Comparison of ENCODE assay signal across 33 cellular contexts in genomic region chr18:22728016-22728415, GRCh38.
"Had no signal": no experiment of that assay in that cellular context is flagged by ENCODE, and none has a peak within 500 bp of the region (broad histone marks: within the 10 kb centered on the region; RNA-seq: fewer than 3 reads in every experiment).

No MANE protein-coding gene starts in this region.

- H3K4me2 ChIP-seq: KMS-11, PC-9 had no signal

- H3K4me1 Mint-ChIP-seq: activated CD4-positive, alpha-beta T cell treated with anti-CD3 and anti-CD28 coated beads, Interleukin-2, amount 10 ng/mL, durations not matched to agents 24 days and 14 days had no signal

- H3K9me3 Mint-ChIP-seq: activated CD4-positive, alpha-beta T cell treated with anti-CD3 and anti-CD28 coated beads, Interleukin-2, amount 10 ng/mL, durations not matched to agents 24 days and 14 days; activated naive CD4-positive, alpha-beta T cell treated with anti-CD3 and anti-CD28 coated beads for 36 hours; activated naive CD4-positive, alpha-beta T cell treated with anti-CD3 and anti-CD28 coated beads, Interleukin-2, amount 50 U/mL, for 72 hours; activated T-cell treated with anti-CD3 and anti-CD28 coated beads, Interleukin-2, amount 50 U/mL, for 4 hours; activated T-helper 1 cell treated with anti-CD3 and anti-CD28 coated beads, Interleukin-12 subunit alpha, Interleukin-12 subunit beta, Interleukin-2, Interleukin-4 antibody, amounts not matched to agents 30 ng/mL and 10 ng/mL and 1 ng/mL, durations not matched to agents 14 hours and 24 hours and 36 hours; T-helper 1 cell treated with Interleukin-12 subunit alpha and Interleukin-12 subunit beta and Interleukin-4 antibody, amounts not matched to agents 30 μg/mL and 1 μg/mL, for 36 hours; T-helper 2 cell treated with Interferon-gamma antibody and Interleukin-4, amounts not matched to agents 5 μg/mL and 100 μg/mL, for 36 hours had no signal

- H3K4me3 ChIP-seq: adrenal gland, body of pancreas, breast epithelium, PC-9, SJCRH30, SK-N-MC had no signal

- H3K4me3 Mint-ChIP-seq: activated CD4-positive, alpha-beta T cell treated with anti-CD3 and anti-CD28 coated beads, Interleukin-2, amount 10 ng/mL, durations not matched to agents 24 days and 14 days; activated CD8-positive, alpha-beta T cell treated with anti-CD3 and anti-CD28 coated beads, Interleukin-2, amount 10 ng/mL, durations not matched to agents 7 days and 5 days; activated naive CD4-positive, alpha-beta T cell treated with anti-CD3 and anti-CD28 coated beads for 36 hours; activated T-cell treated with anti-CD3 and anti-CD28 coated beads, Interleukin-2, amount 50 U/mL, for 4 hours; activated T-helper 1 cell treated with anti-CD3 and anti-CD28 coated beads, Interleukin-12 subunit alpha, Interleukin-12 subunit beta, Interleukin-2, Interleukin-4 antibody, amounts not matched to agents 30 ng/mL and 10 ng/mL and 1 ng/mL, durations not matched to agents 14 hours and 24 hours and 36 hours; T-helper 1 cell treated with Interleukin-12 subunit alpha and Interleukin-12 subunit beta and Interleukin-4 antibody, amounts not matched to agents 30 μg/mL and 1 μg/mL, for 36 hours; T-helper 2 cell treated with Interferon-gamma antibody and Interleukin-4, amounts not matched to agents 5 μg/mL and 100 μg/mL, for 36 hours had no signal

- H3K27me3 ChIP-seq: adrenal gland, body of pancreas, breast epithelium, SJCRH30 had no signal

- H3K9me3 ChIP-seq: adrenal gland, body of pancreas, breast epithelium, SJCRH30 had no signal

- H3K36me3 ChIP-seq: adrenal gland, breast epithelium, SJCRH30 had no signal

- ATAC-seq: activated CD8-positive, alpha-beta T cell treated with anti-CD3 and anti-CD28 coated beads, Interleukin-2, amount 10 ng/mL, durations not matched to agents 7 days and 5 days; activated naive CD4-positive, alpha-beta T cell treated with anti-CD3 and anti-CD28 coated beads, Interleukin-2, amount 50 U/mL, for 72 hours; activated T-cell treated with anti-CD3 and anti-CD28 coated beads, Interleukin-2, amount 50 U/mL, for 4 hours; body of pancreas had no signal

- H3K36me3 Mint-ChIP-seq: activated naive CD4-positive, alpha-beta T cell treated with anti-CD3 and anti-CD28 coated beads, Interleukin-2, amount 50 U/mL, for 72 hours had no signal

- FAIRE-seq: astrocyte, RCC 7860, TTC549 had no signal

- H2AFZ ChIP-seq: PC-9 had no signal

- H3K4me1 ChIP-seq: breast epithelium, SJCRH30 had no signal

- DNase-seq: activated CD4-positive, alpha-beta T cell treated with anti-CD3 and anti-CD28 coated beads, Interleukin-2, amount 50 U/mL, for 48 hours; activated CD8-positive, alpha-beta memory T cell treated with anti-CD3 and anti-CD28 coated beads, Interleukin-2, amount 50 U/mL, for 4 hours; activated CD8-positive, alpha-beta T cell treated with anti-CD3 and anti-CD28 coated beads, Interleukin-2, amount 10 ng/mL, durations not matched to agents 7 days and 5 days; activated gamma-delta T cell treated with Interleukin-2 at 50 U/mL for 16 hours; activated naive CD4-positive, alpha-beta T cell treated with anti-CD3 and anti-CD28 coated beads for 36 hours; activated T-cell treated with anti-CD3 and anti-CD28 coated beads for 4 hours; activated T-cell treated with anti-CD3 and anti-CD28 coated beads, Interleukin-2, amount 50 U/mL, for 4 hours; adrenal gland; body of pancreas; MM.1S; MV-4-11; NCI-H1092; NCI-H1436 treated with DMSO at 0.1 percent for 48 hours; NCI-H1694 treated with DMSO at 0.1 percent for 48 hours; NCI-H2029; NCI-H345; NCI-H526; NCI-H748 treated with DMSO at 0.1 percent for 48 hours; NK-92 treated with Interleukin-12 subunit alpha and Interleukin-12 subunit beta, amount 100 ng/mL, for 24 hours; PC-9; SHP77; SJCRH30 had no signal

- H3K27ac Mint-ChIP-seq: activated CD4-positive, alpha-beta T cell treated with anti-CD3 and anti-CD28 coated beads, Interleukin-2, amount 10 ng/mL, durations not matched to agents 24 days and 14 days; activated CD8-positive, alpha-beta T cell treated with anti-CD3 and anti-CD28 coated beads, Interleukin-2, amount 10 ng/mL, durations not matched to agents 7 days and 5 days; activated naive CD4-positive, alpha-beta T cell treated with anti-CD3 and anti-CD28 coated beads for 36 hours; activated naive CD4-positive, alpha-beta T cell treated with anti-CD3 and anti-CD28 coated beads, Interleukin-2, amount 50 U/mL, for 72 hours; activated T-helper 1 cell treated with anti-CD3 and anti-CD28 coated beads, Interleukin-12 subunit alpha, Interleukin-12 subunit beta, Interleukin-2, Interleukin-4 antibody, amounts not matched to agents 30 ng/mL and 10 ng/mL and 1 ng/mL, durations not matched to agents 14 hours and 24 hours and 36 hours; T-helper 1 cell treated with Interleukin-12 subunit alpha and Interleukin-12 subunit beta and Interleukin-4 antibody, amounts not matched to agents 30 μg/mL and 1 μg/mL, for 36 hours; T-helper 2 cell treated with Interferon-gamma antibody and Interleukin-4, amounts not matched to agents 5 μg/mL and 100 μg/mL, for 36 hours had no signal

- H3K27ac ChIP-seq: adrenal gland, body of pancreas, breast epithelium, KMS-11, PC-9, SJCRH30, SK-N-MC had no signal
